1 cellular context compared by ENCODE assay signal in the genomic region with DNA sequence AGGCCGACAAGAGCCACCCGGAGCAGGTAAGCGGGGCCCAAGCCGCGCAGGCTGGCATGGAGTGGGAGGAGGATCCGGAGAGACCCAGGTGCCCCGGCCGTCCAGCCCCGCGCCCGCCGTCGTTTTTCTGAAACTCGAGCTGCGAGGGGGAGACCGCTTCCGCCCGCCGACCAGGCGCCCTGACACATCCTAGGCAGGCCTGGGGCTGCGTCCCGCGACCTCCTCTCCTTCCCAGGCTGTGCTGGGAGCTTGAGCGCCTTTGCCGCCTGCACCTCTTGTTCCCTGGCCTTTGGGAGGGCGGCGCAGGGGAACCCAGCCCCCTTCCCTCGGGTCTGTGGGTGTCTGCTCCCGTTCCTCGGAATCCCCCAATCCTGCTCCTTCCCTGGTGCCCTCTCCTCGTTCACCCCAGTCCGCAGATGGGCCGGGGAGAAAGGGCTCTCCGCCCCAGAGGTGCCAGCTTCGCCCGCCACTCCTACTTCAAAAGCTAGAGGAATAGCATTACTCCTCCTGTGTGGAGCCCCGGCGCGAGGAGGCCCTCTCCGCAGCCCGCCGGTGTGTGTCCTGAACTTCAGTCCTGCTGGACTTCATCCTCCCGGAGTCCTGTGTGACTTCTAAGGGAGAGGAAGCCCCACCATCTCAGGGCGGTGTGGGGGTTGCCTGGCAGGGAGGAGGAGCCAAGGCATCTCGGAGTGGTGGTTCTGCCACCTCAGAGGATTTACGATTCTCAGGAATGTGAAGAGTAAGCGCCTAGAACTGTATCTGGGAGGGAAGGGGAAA.
TF ChIP-seq lines count a peak whose summit lies in the region.

No MANE protein-coding gene starts in this region.

TF ChIP-seq in K562, 482 proteins besides CTCF, POLR2A, EP300 and RAD21 (continued from another document and continues in another):
- TF ChIP-seq, protein P1, sequence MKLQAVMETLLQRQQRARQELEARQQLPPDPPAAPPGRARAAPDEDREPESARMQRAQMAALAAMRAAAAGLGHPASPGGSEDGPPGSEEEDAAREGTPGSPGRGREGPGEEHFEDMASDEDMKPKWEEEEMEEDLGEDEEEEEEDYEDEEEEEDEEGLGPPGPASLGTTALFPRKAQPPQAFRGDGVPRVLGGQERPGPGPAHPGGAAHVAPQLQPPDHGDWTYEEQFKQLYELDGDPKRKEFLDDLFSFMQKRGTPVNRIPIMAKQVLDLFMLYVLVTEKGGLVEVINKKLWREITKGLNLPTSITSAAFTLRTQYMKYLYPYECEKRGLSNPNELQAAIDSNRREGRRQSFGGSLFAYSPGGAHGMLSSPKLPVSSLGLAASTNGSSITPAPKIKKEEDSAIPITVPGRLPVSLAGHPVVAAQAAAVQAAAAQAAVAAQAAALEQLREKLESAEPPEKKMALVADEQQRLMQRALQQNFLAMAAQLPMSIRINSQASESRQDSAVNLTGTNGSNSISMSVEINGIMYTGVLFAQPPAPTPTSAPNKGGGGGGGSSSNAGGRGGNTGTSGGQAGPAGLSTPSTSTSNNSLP (IDR thresholded peaks at IDR 0.05; ENCODE audit: borderline replicate concordance, low read depth, low read length), result no peak
- TF ChIP-seq, protein P2, sequence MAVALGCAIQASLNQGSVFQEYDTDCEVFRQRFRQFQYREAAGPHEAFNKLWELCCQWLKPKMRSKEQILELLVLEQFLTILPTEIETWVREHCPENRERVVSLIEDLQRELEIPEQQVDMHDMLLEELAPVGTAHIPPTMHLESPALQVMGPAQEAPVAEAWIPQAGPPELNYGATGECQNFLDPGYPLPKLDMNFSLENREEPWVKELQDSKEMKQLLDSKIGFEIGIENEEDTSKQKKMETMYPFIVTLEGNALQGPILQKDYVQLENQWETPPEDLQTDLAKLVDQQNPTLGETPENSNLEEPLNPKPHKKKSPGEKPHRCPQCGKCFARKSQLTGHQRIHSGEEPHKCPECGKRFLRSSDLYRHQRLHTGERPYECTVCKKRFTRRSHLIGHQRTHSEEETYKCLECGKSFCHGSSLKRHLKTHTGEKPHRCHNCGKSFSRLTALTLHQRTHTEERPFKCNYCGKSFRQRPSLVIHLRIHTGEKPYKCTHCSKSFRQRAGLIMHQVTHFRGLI (CRISPR knock-in tag; IDR thresholded peaks at IDR 0.05), result no peak
- TF ChIP-seq CHD4 (IDR thresholded peaks at IDR 0.05; ENCODE audit: insufficient read depth, insufficient replicate concordance, low read depth, low read length, poor library complexity, severe bottlenecking) (no peak), ZNF12 (CRISPR knock-in tag; IDR thresholded peaks at IDR 0.05) (no peak), KLF13 (tag; IDR thresholded peaks at IDR 0.05; ENCODE audit: borderline replicate concordance, low read depth) (no peak), PHF21A (IDR thresholded peaks at IDR 0.05; ENCODE audit: borderline replicate concordance, low read depth) (no peak), ESRRB (CRISPR knock-in tag; IDR thresholded peaks at IDR 0.05; ENCODE audit: borderline replicate concordance) (no peak), ZNF134 (CRISPR knock-in tag; conservative IDR thresholded peaks at IDR 0.05) (no peak), ERF (CRISPR knock-in tag; IDR thresholded peaks at IDR 0.05) (no peak), ARID1B (IDR thresholded peaks at IDR 0.05) (no peak), ZBTB1 (CRISPR knock-in tag; IDR thresholded peaks at IDR 0.05; ENCODE audit: borderline replicate concordance, low read depth) (no peak), LARP7 (IDR thresholded peaks at IDR 0.05) (no peak), ZNF121 (CRISPR knock-in tag; conservative IDR thresholded peaks at IDR 0.05) (no peak), ARNT (IDR thresholded peaks at IDR 0.05) (no peak), FOXJ2 (tag; IDR thresholded peaks at IDR 0.05) (no peak), ZNF696 (CRISPR knock-in tag; conservative IDR thresholded peaks at IDR 0.05) (no peak), RBM17 (IDR thresholded peaks at IDR 0.05; ENCODE audit: borderline replicate concordance, low read depth, low read length) (no peak), FUS (optimal IDR thresholded peaks at IDR 0.05; ENCODE audit: low read depth, low read length) (no peak), PURB (CRISPR knock-in tag; IDR thresholded peaks at IDR 0.05; ENCODE audit: low read depth) (no peak), HDAC1 (IDR thresholded peaks at IDR 0.05) (0 out of 4 replicates have a peak, but pooled peaks of 1 of the 2 experiments have one; percentile 18), KLF6 (CRISPR knock-in tag; IDR thresholded peaks at IDR 0.05; ENCODE audit: borderline replicate concordance) (no peak), SMAD4 (CRISPR knock-in tag; conservative IDR thresholded peaks at IDR 0.05) (0 out of 2 replicates have a peak, but pooled peaks have one; percentile 10), NRF1 (conservative IDR thresholded peaks at IDR 0.05 in 1 of 2, IDR thresholded peaks at IDR 0.05 in 1 of 2) (peak in 1 of 2 experiments; percentile 10; a peak in 1 of 4 replicates), NFIC (IDR thresholded peaks at IDR 0.05) (0 out of 2 replicates have a peak, but pooled peaks have one; percentile 19), ZBTB7A (IDR thresholded peaks at IDR 0.05; ENCODE audit: borderline replicate concordance, control insufficient read depth, low read depth, low read length) (0 out of 2 replicates have a peak, but pooled peaks have one; percentile 15), YY1 (IDR thresholded peaks at IDR 0.05; ENCODE audit: borderline replicate concordance in 1 of 3, control insufficient read depth in 1 of 3, extremely low read depth in 1 of 3, insufficient read depth in 3 of 3, insufficient read length in 1 of 3, insufficient replicate concordance in 2 of 3, low read depth in 1 of 3, low read length in 2 of 3) (no peak), MAFK (IDR thresholded peaks at IDR 0.05; ENCODE audit: low read length) (no peak), CXXC5 (CRISPR knock-in tag; IDR thresholded peaks at IDR 0.05) (no peak), NR2C2 (CRISPR knock-in tag; IDR thresholded peaks at IDR 0.05) (no peak), NR2C2 (tag; IDR thresholded peaks at IDR 0.05) (no peak), NFIX (CRISPR knock-in tag; IDR thresholded peaks at IDR 0.05; ENCODE audit: low read depth) (no peak), SMARCB1 (IDR thresholded peaks at IDR 0.05; ENCODE audit: insufficient read length, low read depth) (no peak), ATF1 (CRISPR knock-in tag; IDR thresholded peaks at IDR 0.05) (no peak), ATF1 (tag; IDR thresholded peaks at IDR 0.05) (no peak), RB1 (IDR thresholded peaks at IDR 0.05; ENCODE audit: low read depth) (0 out of 2 replicates have a peak, but pooled peaks have one; percentile 14), EWSR1 (IDR thresholded peaks at IDR 0.05; ENCODE audit: borderline replicate concordance, low read depth, partially characterized antibody) (no peak), ZNF184 (CRISPR knock-in tag; IDR thresholded peaks at IDR 0.05) (no peak), THRAP3 (IDR thresholded peaks at IDR 0.05; ENCODE audit: borderline replicate concordance) (no peak), MYC (IDR thresholded peaks at IDR 0.05; ENCODE audit: low read depth, low read length) (no peak), MYC (CRISPR knock-in tag; IDR thresholded peaks at IDR 0.05; ENCODE audit: borderline replicate concordance, low read depth) (no peak), FOXJ3 (CRISPR knock-in tag; IDR thresholded peaks at IDR 0.05) (no peak), EP400 (IDR thresholded peaks at IDR 0.05) (no peak), ZNF584 (CRISPR knock-in tag; IDR thresholded peaks at IDR 0.05; ENCODE audit: low read depth) (no peak), CHD2 (IDR thresholded peaks at IDR 0.05; ENCODE audit: low read depth, low read length) (no peak), ASH1L (IDR thresholded peaks at IDR 0.05; ENCODE audit: borderline replicate concordance, low read depth, partially characterized antibody) (no peak)
- TF ChIP-seq, protein P3, sequence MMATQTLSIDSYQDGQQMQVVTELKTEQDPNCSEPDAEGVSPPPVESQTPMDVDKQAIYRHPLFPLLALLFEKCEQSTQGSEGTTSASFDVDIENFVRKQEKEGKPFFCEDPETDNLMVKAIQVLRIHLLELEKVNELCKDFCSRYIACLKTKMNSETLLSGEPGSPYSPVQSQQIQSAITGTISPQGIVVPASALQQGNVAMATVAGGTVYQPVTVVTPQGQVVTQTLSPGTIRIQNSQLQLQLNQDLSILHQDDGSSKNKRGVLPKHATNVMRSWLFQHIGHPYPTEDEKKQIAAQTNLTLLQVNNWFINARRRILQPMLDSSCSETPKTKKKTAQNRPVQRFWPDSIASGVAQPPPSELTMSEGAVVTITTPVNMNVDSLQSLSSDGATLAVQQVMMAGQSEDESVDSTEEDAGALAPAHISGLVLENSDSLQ (IDR thresholded peaks at IDR 0.05), result peak; percentile 49
- TF ChIP-seq, protein P4, sequence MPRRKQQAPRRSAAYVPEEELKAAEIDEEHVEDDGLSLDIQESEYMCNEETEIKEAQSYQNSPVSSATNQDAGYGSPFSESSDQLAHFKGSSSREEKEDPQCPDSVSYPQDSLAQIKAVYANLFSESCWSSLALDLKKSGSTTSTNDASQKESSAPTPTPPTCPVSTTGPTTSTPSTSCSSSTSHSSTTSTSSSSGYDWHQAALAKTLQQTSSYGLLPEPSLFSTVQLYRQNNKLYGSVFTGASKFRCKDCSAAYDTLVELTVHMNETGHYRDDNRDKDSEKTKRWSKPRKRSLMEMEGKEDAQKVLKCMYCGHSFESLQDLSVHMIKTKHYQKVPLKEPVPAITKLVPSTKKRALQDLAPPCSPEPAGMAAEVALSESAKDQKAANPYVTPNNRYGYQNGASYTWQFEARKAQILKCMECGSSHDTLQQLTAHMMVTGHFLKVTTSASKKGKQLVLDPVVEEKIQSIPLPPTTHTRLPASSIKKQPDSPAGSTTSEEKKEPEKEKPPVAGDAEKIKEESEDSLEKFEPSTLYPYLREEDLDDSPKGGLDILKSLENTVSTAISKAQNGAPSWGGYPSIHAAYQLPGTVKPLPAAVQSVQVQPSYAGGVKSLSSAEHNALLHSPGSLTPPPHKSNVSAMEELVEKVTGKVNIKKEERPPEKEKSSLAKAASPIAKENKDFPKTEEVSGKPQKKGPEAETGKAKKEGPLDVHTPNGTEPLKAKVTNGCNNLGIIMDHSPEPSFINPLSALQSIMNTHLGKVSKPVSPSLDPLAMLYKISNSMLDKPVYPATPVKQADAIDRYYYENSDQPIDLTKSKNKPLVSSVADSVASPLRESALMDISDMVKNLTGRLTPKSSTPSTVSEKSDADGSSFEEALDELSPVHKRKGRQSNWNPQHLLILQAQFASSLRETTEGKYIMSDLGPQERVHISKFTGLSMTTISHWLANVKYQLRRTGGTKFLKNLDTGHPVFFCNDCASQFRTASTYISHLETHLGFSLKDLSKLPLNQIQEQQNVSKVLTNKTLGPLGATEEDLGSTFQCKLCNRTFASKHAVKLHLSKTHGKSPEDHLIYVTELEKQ (CRISPR knock-in tag; IDR thresholded peaks at IDR 0.05), result no peak
- TF ChIP-seq, protein P5, sequence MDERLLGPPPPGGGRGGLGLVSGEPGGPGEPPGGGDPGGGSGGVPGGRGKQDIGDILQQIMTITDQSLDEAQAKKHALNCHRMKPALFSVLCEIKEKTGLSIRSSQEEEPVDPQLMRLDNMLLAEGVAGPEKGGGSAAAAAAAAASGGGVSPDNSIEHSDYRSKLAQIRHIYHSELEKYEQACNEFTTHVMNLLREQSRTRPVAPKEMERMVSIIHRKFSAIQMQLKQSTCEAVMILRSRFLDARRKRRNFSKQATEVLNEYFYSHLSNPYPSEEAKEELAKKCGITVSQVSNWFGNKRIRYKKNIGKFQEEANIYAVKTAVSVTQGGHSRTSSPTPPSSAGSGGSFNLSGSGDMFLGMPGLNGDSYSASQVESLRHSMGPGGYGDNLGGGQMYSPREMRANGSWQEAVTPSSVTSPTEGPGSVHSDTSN (CRISPR knock-in tag; IDR thresholded peaks at IDR 0.05; ENCODE audit: low read depth), result no peak
- TF ChIP-seq, protein P5 (tag; conservative IDR thresholded peaks at IDR 0.05; ENCODE audit: low read depth), result no peak
- TF ChIP-seq, protein P6, sequence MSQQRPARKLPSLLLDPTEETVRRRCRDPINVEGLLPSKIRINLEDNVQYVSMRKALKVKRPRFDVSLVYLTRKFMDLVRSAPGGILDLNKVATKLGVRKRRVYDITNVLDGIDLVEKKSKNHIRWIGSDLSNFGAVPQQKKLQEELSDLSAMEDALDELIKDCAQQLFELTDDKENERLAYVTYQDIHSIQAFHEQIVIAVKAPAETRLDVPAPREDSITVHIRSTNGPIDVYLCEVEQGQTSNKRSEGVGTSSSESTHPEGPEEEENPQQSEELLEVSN (IDR thresholded peaks at IDR 0.05; ENCODE audit: borderline replicate concordance in 1 of 2, extremely low read depth in 1 of 2, insufficient read depth in 1 of 2, insufficient read length in 1 of 2, low read depth in 1 of 2, low read length in 1 of 2, poor library complexity in 1 of 2, severe bottlenecking in 1 of 2), result peak in 1 of 2 experiments; percentile 27
- TF ChIP-seq, protein P7, sequence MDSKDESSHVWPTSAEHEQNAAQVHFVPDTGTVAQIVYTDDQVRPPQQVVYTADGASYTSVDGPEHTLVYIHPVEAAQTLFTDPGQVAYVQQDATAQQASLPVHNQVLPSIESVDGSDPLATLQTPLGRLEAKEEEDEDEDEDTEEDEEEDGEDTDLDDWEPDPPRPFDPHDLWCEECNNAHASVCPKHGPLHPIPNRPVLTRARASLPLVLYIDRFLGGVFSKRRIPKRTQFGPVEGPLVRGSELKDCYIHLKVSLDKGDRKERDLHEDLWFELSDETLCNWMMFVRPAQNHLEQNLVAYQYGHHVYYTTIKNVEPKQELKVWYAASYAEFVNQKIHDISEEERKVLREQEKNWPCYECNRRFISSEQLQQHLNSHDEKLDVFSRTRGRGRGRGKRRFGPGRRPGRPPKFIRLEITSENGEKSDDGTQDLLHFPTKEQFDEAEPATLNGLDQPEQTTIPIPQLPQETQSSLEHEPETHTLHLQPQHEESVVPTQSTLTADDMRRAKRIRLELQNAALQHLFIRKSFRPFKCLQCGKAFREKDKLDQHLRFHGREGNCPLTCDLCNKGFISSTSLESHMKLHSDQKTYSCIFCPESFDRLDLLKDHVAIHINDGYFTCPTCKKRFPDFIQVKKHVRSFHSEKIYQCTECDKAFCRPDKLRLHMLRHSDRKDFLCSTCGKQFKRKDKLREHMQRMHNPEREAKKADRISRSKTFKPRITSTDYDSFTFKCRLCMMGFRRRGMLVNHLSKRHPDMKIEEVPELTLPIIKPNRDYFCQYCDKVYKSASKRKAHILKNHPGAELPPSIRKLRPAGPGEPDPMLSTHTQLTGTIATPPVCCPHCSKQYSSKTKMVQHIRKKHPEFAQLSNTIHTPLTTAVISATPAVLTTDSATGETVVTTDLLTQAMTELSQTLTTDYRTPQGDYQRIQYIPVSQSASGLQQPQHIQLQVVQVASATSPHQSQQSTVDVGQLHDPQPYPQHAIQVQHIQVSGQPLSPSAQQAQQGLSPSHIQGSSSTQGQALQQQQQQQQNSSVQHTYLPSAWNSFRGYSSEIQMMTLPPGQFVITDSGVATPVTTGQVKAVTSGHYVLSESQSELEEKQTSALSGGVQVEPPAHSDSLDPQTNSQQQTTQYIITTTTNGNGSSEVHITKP (IDR thresholded peaks at IDR 0.05; ENCODE audit: partially characterized antibody), result no peak
